In genomic region chr10:11335881-11336430, GRCh38 we compare ENCODE assay signal across 22 cellular contexts.
DNase-seq lines count a peak whose midpoint lies in the region; ATAC-seq lines count a peak whose summit lies in the region.
"Had no signal": no experiment of that assay in that cellular context is flagged by ENCODE, and none has a peak within 500 bp of the region (broad histone marks: within the 10 kb centered on the region; RNA-seq: fewer than 3 reads in every experiment).

No MANE protein-coding gene starts in this region.

- no peak overlapping the region for H3K27ac ChIP-seq in trophoblast cell (ENCODE audit: low read depth, low read length)
- H3K27ac ChIP-seq: A549, left lung, Peyer's patch, prostate gland, SK-N-MC, transverse colon had no signal

- H3K27me3 Mint-ChIP-seq in activated T-cell treated with anti-CD3 and anti-CD28 coated beads, Interleukin-2, amount 50 U/mL, for 24 hours, result no peaks in the 10 kb centered on the region
- H3K27me3 Mint-ChIP-seq in activated T-cell treated with anti-CD3 and anti-CD28 coated beads, Interleukin-2, amount 50 U/mL, for 4 hours (ENCODE audit: low read depth), result no peaks in the 10 kb centered on the region

- H3K27ac Mint-ChIP-seq in activated T-cell treated with anti-CD3 and anti-CD28 coated beads, Interleukin-2, amount 50 U/mL, for 24 hours, result peak overlapping the region; percentile 64

- H3K4ac ChIP-seq in trophoblast cell (ENCODE audit: low read depth, low read length), result peak overlapping the region; percentile 5

- H2BK12ac ChIP-seq in trophoblast cell (ENCODE audit: low read length), result peak overlapping the region; percentile 74

- H3K9me3 ChIP-seq in trophoblast cell (ENCODE audit: insufficient read depth, low read depth, low read length), result peaks cover 4% of the 10 kb centered on the region
- H3K9me3 ChIP-seq: A549, esophagus muscularis mucosa, left lung, MG63, Peyer's patch, prostate gland, transverse colon had no signal

- no peak overlapping the region for H3K23ac ChIP-seq in trophoblast cell (ENCODE audit: low read length)

- H3K4me1 Mint-ChIP-seq in activated T-cell treated with anti-CD3 and anti-CD28 coated beads, Interleukin-2, amount 50 U/mL, for 24 hours (ENCODE audit: low read depth), result peaks cover 50% of the 10 kb centered on the region
- H3K4me1 Mint-ChIP-seq in activated T-cell treated with anti-CD3 and anti-CD28 coated beads, Interleukin-2, amount 50 U/mL, for 4 hours (ENCODE audit: low read depth), result peaks cover 29% of the 10 kb centered on the region

- peak overlapping the region; percentile 75 for H4K91ac ChIP-seq in trophoblast cell (ENCODE audit: low read depth, low read length)

- H3K79me1 ChIP-seq in trophoblast cell (ENCODE audit: low read length), result peaks cover 7% of the 10 kb centered on the region

- peaks cover 2% of the 10 kb centered on the region for H3K79me2 ChIP-seq in trophoblast cell (ENCODE audit: control insufficient read depth, insufficient read depth, low read length, poor library complexity)

- H2AFZ ChIP-seq in trophoblast cell (ENCODE audit: insufficient read depth, low read length, poor library complexity), result no peak overlapping the region

- H3K18ac ChIP-seq in trophoblast cell (ENCODE audit: low read length), result peak overlapping the region; percentile 24

- H3K27me3 ChIP-seq in trophoblast cell (ENCODE audit: insufficient read depth, low read length), result no peaks in the 10 kb centered on the region
- H3K27me3 ChIP-seq: esophagus muscularis mucosa, left lung, MG63, Peyer's patch, transverse colon had no signal

- H2BK5ac ChIP-seq in trophoblast cell (ENCODE audit: low read depth, low read length, poor library complexity), result peak overlapping the region; percentile 15

- peaks cover 20 to 31% of the 10 kb centered on the region in 2 experiments for H3K4me1 ChIP-seq in trophoblast cell (ENCODE audit: control insufficient read depth in 1 of 2, insufficient read depth in 2 of 2, low read length in 2 of 2)
- H3K4me1 ChIP-seq: A549, Peyer's patch, prostate gland had no signal

- H4K8ac ChIP-seq in trophoblast cell (ENCODE audit: low read depth, low read length), result no peak overlapping the region

- peak overlapping the region; percentile 37 for H3K14ac ChIP-seq in trophoblast cell (ENCODE audit: low read length)

- no peak overlapping the region for H4K12ac ChIP-seq in trophoblast cell (ENCODE audit: low read depth, low read length)

- ATAC-seq in activated T-cell treated with anti-CD3 and anti-CD28 coated beads, Interleukin-2, amount 50 U/mL, for 4 hours, result no peak
- ATAC-seq: A549 had no signal

- H3K9me3 Mint-ChIP-seq in activated T-cell treated with anti-CD3 and anti-CD28 coated beads, Interleukin-2, amount 50 U/mL, for 24 hours, result no peaks in the 10 kb centered on the region
- H3K9me3 Mint-ChIP-seq in activated T-cell treated with anti-CD3 and anti-CD28 coated beads, Interleukin-2, amount 50 U/mL, for 4 hours, result no peaks in the 10 kb centered on the region

- H3K36me3 Mint-ChIP-seq in activated T-cell treated with anti-CD3 and anti-CD28 coated beads, Interleukin-2, amount 50 U/mL, for 24 hours (ENCODE audit: low read depth), result peaks cover 44% of the 10 kb centered on the region
- H3K36me3 Mint-ChIP-seq in activated T-cell treated with anti-CD3 and anti-CD28 coated beads, Interleukin-2, amount 50 U/mL, for 4 hours (ENCODE audit: insufficient read depth), result peaks cover 29% of the 10 kb centered on the region

- H3K9ac ChIP-seq in trophoblast cell (ENCODE audit: low read length), result no peak overlapping the region

- H3K4me2 ChIP-seq in trophoblast cell (ENCODE audit: low read length), result no peak overlapping the region
- H3K4me2 ChIP-seq: A549 had no signal

- H3K36me3 ChIP-seq in trophoblast cell (ENCODE audit: control insufficient read depth in 1 of 2, insufficient read depth in 2 of 2, low read length in 2 of 2), result no peaks in the 10 kb centered on the region
- H3K36me3 ChIP-seq: MG63, prostate gland had no signal

- DNase-seq in activated T-cell treated with anti-CD3 and anti-CD28 coated beads, Interleukin-2, amount 50 U/mL, for 24 hours, result no peak
- no peak for DNase-seq in activated T-cell treated with anti-CD3 and anti-CD28 coated beads, Interleukin-2, amount 50 U/mL, for 4 hours
- peak; percentile 55 for DNase-seq in SK-MEL-5 (ENCODE audit: low read depth, low spot score)
- peak; percentile 78 for DNase-seq in foreskin melanocyte
- DNase-seq in trophoblast cell, result no peak
- no peak for DNase-seq in mesenteric fat pad (ENCODE audit: low spot score)
- no peak for DNase-seq in NCI-H748 (lab: John Stamatoyannopoulos, UW; ENCODE audit: unreplicated experiment)
- no peak for DNase-seq in retina
- DNase-seq: activated CD4-positive, alpha-beta T cell treated with anti-CD3 and anti-CD28 coated beads for 48 hours; activated T-cell treated with anti-CD3 and anti-CD28 coated beads for 4 hours; DMS79; GOT3; MG63; NCI-H1436 treated with DMSO at 0.1 percent for 48 hours; Peyer's patch; transverse colon had no signal

- H3K4me3 Mint-ChIP-seq in activated T-cell treated with anti-CD3 and anti-CD28 coated beads, Interleukin-2, amount 50 U/mL, for 24 hours, result no peak overlapping the region
- no peak overlapping the region for H3K4me3 Mint-ChIP-seq in activated T-cell treated with anti-CD3 and anti-CD28 coated beads, Interleukin-2, amount 50 U/mL, for 4 hours
- H3K4me3 Mint-ChIP-seq: CD14-positive monocyte had no signal

- H2BK120ac ChIP-seq in trophoblast cell (ENCODE audit: insufficient read depth, low read length, poor library complexity), result peak overlapping the region; percentile 9

- in situ Hi-C loops in SK-MEL-5 (cut with HindIII; ENCODE audit: low pct_unique_long_range_greater_than_20kb, low sequenced_read_pairs), result no loop called here

- WGBS in trophoblast cell (ENCODE audit: extremely low coverage, insufficient coverage, insufficient read length), result no CpG with 5 or more reads among the region's 12 CpGs

- H2AK5ac ChIP-seq in trophoblast cell (ENCODE audit: low read length), result peak overlapping the region; percentile 38

- H3K4me3 ChIP-seq in trophoblast cell (ENCODE audit: low read depth, low read length), result no peak overlapping the region
- H3K4me3 ChIP-seq: A549, esophagus muscularis mucosa, left lung, MG63, Peyer's patch, prostate gland, SK-N-MC, transverse colon had no signal

Comparison
In these comparisons a context has a peak if more than half of its experiments do, and no peak if none do; other contexts are left out.
1. DNase-seq: peak in SK-MEL-5 (single experiment) and foreskin melanocyte (single experiment); none in activated T-cell treated with anti-CD3 and anti-CD28 coated beads, Interleukin-2, amount 50 U/mL, for 24 hours (single experiment), activated T-cell treated with anti-CD3 and anti-CD28 coated beads, Interleukin-2, amount 50 U/mL, for 4 hours (single experiment), trophoblast cell (0 of 2), mesenteric fat pad (single experiment), NCI-H748 (single experiment) and retina (single experiment).